8 cellular contexts compared by ENCODE assay signal in the genomic region with DNA sequence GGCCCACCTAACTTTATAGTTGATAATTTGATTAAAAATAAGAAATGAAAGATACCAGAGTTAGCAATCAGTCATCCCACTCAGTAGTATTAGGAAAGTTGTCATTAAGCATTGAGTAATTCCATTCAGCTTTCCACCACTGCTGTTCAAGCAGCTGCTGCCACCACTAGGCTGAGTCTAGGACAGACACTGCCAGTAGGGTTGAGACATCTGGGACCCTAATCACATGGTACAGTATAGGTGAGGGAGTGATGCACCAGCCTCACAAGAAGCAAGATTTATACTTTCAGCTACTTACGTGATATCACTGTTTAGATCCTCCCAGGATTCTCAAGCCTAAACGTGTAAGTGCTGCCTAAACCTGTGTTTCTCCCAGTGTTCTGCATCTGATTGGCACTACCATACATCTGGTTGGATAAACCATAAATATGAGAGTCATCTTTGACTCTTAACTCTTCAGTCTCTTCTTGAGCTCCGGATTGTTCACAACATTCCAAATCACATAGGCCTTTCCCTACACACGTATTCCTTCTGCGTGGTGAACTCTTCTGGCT. TPM values are rescaled to one million over a fixed set of nuclear protein-coding genes. Genes with fewer than 3 reads are reported as not detected.
DNase-seq lines count a peak whose midpoint lies in the region; ATAC-seq and TF ChIP-seq lines count a peak whose summit lies in the region.

No MANE protein-coding gene starts in this region.

- peaks cover 32% of the 10 kb centered on the region for H3K4me1 Mint-ChIP-seq in activated T-helper 17 cell treated with anti-CD3 and anti-CD28 coated beads, Interleukin-2, amount 50 U/mL, for 72 hours

- H3K9ac ChIP-seq in mesenchymal stem cell (ENCODE audit: low read length), result peak overlapping the region; percentile 3

- TF ChIP-seq CTCF in Peyer's patch (IDR thresholded peaks at IDR 0.05), result no peak

- H3K27me3 ChIP-seq in MG63 (no peaks in the 10 kb centered on the region), mesenchymal stem cell (ENCODE audit: control insufficient read depth in 1 of 2, insufficient read depth in 1 of 2, low read length in 2 of 2) (no peaks in the 10 kb centered on the region), Peyer's patch (no peaks in the 10 kb centered on the region)

- no peak overlapping the region for H4K91ac ChIP-seq in mesenchymal stem cell (ENCODE audit: low read length)

- H3K36me3 Mint-ChIP-seq in activated T-helper 17 cell treated with anti-CD3 and anti-CD28 coated beads, Interleukin-2, amount 50 U/mL, for 72 hours (ENCODE audit: low read depth), result peaks cover 71% of the 10 kb centered on the region

- peak; percentile 4 to 14 (median 8) for DNase-seq in stimulated activated CD4-positive, alpha-beta T cell treated with anti-CD3 and anti-CD28 coated beads, Interleukin-12 subunit alpha, Interleukin-12 subunit beta, amount 100 ng/mL, for 48 hours (ENCODE audit: low read depth in 2 of 3, low spot score in 1 of 3)
- DNase-seq in stimulated activated CD4-positive, alpha-beta T cell treated with anti-CD3 and anti-CD28 coated beads, Interleukin-12 subunit alpha, Interleukin-12 subunit beta, amount 100 ng/mL, for 4 hours, result no peak
- DNase-seq in MG63, result peak; percentile 15
- peak; percentile 56 for DNase-seq in mesenchymal stem cell
- DNase-seq in Peyer's patch, result no peak
- no peak for DNase-seq in inferior parietal cortex (ENCODE audit: extremely low spot score)
- no peak for DNase-seq in NCI-H1417 treated with DMSO at 0.1 percent for 48 hours (lab: John Stamatoyannopoulos, UW)

- no peak overlapping the region for H3K14ac ChIP-seq in mesenchymal stem cell (ENCODE audit: low read length in 2 of 2)

- peaks cover 5% of the 10 kb centered on the region for H3K4me1 ChIP-seq in mesenchymal stem cell (ENCODE audit: control insufficient read depth, insufficient read depth, low read depth, low read length)
- H3K4me1 ChIP-seq in Peyer's patch, result peaks cover 0 to 12% (median 6%) of the 10 kb centered on the region in 4 donors

- H3K36me3 ChIP-seq in MG63, result peaks cover 40% of the 10 kb centered on the region
- H3K36me3 ChIP-seq in mesenchymal stem cell (ENCODE audit: control insufficient read depth in 1 of 2, insufficient read depth in 2 of 2, low read depth in 1 of 2, low read length in 2 of 2), result peaks cover 11 to 34% of the 10 kb centered on the region in 2 experiments
- H3K36me3 ChIP-seq in Peyer's patch, result peaks cover 0 to 24% (median 0%) of the 10 kb centered on the region in 3 donors

- peak overlapping the region; percentile 96 for H3K27ac Mint-ChIP-seq in activated T-helper 17 cell treated with anti-CD3 and anti-CD28 coated beads, Interleukin-2, amount 50 U/mL, for 72 hours

- H3K9me3 ChIP-seq in MG63, result 0 out of 2 replicates have a peak, but pooled peaks cover 3% of the 10 kb centered on the region
- H3K9me3 ChIP-seq in mesenchymal stem cell (ENCODE audit: control insufficient read depth, low read length), result no peaks in the 10 kb centered on the region
- no peaks in the 10 kb centered on the region for H3K9me3 ChIP-seq in Peyer's patch

- H3K27ac ChIP-seq in mesenchymal stem cell (ENCODE audit: low read length, poor library complexity, severe bottlenecking), result peak overlapping the region; percentile 69
- no peak overlapping the region for H3K27ac ChIP-seq in Peyer's patch

- no peak overlapping the region for H3K4ac ChIP-seq in mesenchymal stem cell (ENCODE audit: low read depth in 1 of 2, low read length in 2 of 2)

- no peak overlapping the region for H2BK15ac ChIP-seq in mesenchymal stem cell (ENCODE audit: low read depth, poor library complexity, severe bottlenecking)

- 88% methylated on average over 5 of the region's 5 CpGs for WGBS in mesenchymal stem cell

- TF ChIP-seq POLR2A in Peyer's patch (IDR thresholded peaks at IDR 0.05), result no peak

- no peak overlapping the region for H2BK5ac ChIP-seq in mesenchymal stem cell (ENCODE audit: low read depth, low read length, poor library complexity, severe bottlenecking)

- H2AK5ac ChIP-seq in mesenchymal stem cell (ENCODE audit: low read length, severe bottlenecking), result peak overlapping the region; percentile 47

- no peak overlapping the region for H2BK120ac ChIP-seq in mesenchymal stem cell (ENCODE audit: low read depth, low read length)

- no peak overlapping the region for H2BK12ac ChIP-seq in mesenchymal stem cell (ENCODE audit: low read length in 2 of 2)

- no peak overlapping the region for H4K8ac ChIP-seq in mesenchymal stem cell (ENCODE audit: low read length)

- no peak overlapping the region for H3K23ac ChIP-seq in mesenchymal stem cell (ENCODE audit: low read length in 2 of 2)

- H3K18ac ChIP-seq in mesenchymal stem cell (ENCODE audit: low read depth in 1 of 2, low read length in 2 of 2), result no peak overlapping the region

- no peak for ATAC-seq in activated T-helper 17 cell treated with anti-CD3 and anti-CD28 coated beads, Interleukin-2, amount 50 U/mL, for 72 hours (replicated peaks)

- peak overlapping the region; percentile 45 for H3K4me2 ChIP-seq in mesenchymal stem cell (ENCODE audit: low read length, poor library complexity, severe bottlenecking)

- H2AFZ ChIP-seq in mesenchymal stem cell (ENCODE audit: low read depth, low read length), result no peak overlapping the region

- H3K9me3 Mint-ChIP-seq in activated T-helper 17 cell treated with anti-CD3 and anti-CD28 coated beads, Interleukin-2, amount 50 U/mL, for 72 hours, result no peaks in the 10 kb centered on the region

- H3K79me1 ChIP-seq in mesenchymal stem cell (replicated peaks; ENCODE audit: low read length, poor library complexity, severe bottlenecking), result peaks cover 2% of the 10 kb centered on the region

- H3K27me3 Mint-ChIP-seq in activated T-helper 17 cell treated with anti-CD3 and anti-CD28 coated beads, Interleukin-2, amount 50 U/mL, for 72 hours, result no peaks in the 10 kb centered on the region

- H3K4me3 ChIP-seq in MG63 (no peak overlapping the region), mesenchymal stem cell (ENCODE audit: insufficient read depth in 1 of 2, low read depth in 1 of 2, low read length in 2 of 2) (peak overlapping the region in 1 of 2 experiments; percentile 91), Peyer's patch (no peak overlapping the region)

- H3K4me3 Mint-ChIP-seq in activated T-helper 17 cell treated with anti-CD3 and anti-CD28 coated beads, Interleukin-2, amount 50 U/mL, for 72 hours, result peak overlapping the region; percentile 90

RNA-seq across cellular contexts. Expression of a gene that starts 3.2 kb away (rescaled TPM):
- 46.3 and 63.0 TPM in 2 replicates for total RNA-seq in MG63 (2014; rRNA removed; shearing (Covaris generic); ENCODE audit: low replicate concordance)
- 100 to 1,000 TPM; 122 to 156 TPM for total RNA-seq in activated T-helper 17 cell treated with anti-CD3 and anti-CD28 coated beads, Interleukin-2, amount 50 U/mL, for 72 hours
- polyA plus RNA-seq in mesenchymal stem cell (2013, experiment 1 of 2), result 70.6 TPM
- 71.3 TPM for polyA plus RNA-seq in mesenchymal stem cell (2013, experiment 2 of 2)
- total RNA-seq in Peyer's patch, result 100 to 1,000 TPM in 1 of 4 donors, 10 to 100 TPM in 3; 60.2 to 102 (median 78.3) TPM

Comparison
In these comparisons a context has a peak if more than half of its experiments do, and no peak if none do; other contexts are left out.
1. DNase-seq: peak in stimulated activated CD4-positive, alpha-beta T cell treated with anti-CD3 and anti-CD28 coated beads, Interleukin-12 subunit alpha, Interleukin-12 subunit beta, amount 100 ng/mL, for 48 hours (3 of 3), MG63 (single experiment) and mesenchymal stem cell (single experiment); none in stimulated activated CD4-positive, alpha-beta T cell treated with anti-CD3 and anti-CD28 coated beads, Interleukin-12 subunit alpha, Interleukin-12 subunit beta, amount 100 ng/mL, for 4 hours (single experiment), Peyer's patch (0 of 3), inferior parietal cortex (single experiment) and NCI-H1417 treated with DMSO at 0.1 percent for 48 hours (single experiment).